Comparison of ENCODE assay signal across 8 cellular contexts in genomic region chr3:49469037-49469875, GRCh38. TPM values are rescaled to one million over a fixed set of nuclear protein-coding genes. Genes with fewer than 3 reads are reported as not detected.
DNase-seq lines count a peak whose midpoint lies in the region; ATAC-seq and TF ChIP-seq lines count a peak whose summit lies in the region.

No MANE protein-coding gene starts in this region.

- 6 to 8% methylated on average over 19 to 21 of the region's 22 CpGs for WGBS in tibial nerve, 2 donors

- H3K9me2 ChIP-seq in SU-DHL-6 (replicated peaks; ENCODE audit: insufficient read depth, low read length): no peaks in the 10 kb centered on the region

- peak overlapping the region; percentile 60 for H3K4me3 ChIP-seq in SU-DHL-6 (ENCODE audit: insufficient read depth, low read length, poor library complexity, severe bottlenecking)
- peak overlapping the region; percentile 20 to 97 (median 74) for H3K4me3 ChIP-seq in tibial nerve

- H3K4me3 Mint-ChIP-seq in mesothelial cell of epicardium: peak overlapping the region; percentile 82

- CTCF ChIA-PET in HEK293T (lab: Yijun Ruan, JAX): interaction anchor here (1.3 to 2.6 kb wide), 3 partner anchors 20 to 355 kb away, joined by 4 to 5 read pairs (median 4); partner anchors contain the start of gene USP4

- H3K27me3 Mint-ChIP-seq in mesothelial cell of epicardium (ENCODE audit: low read depth): no peaks in the 10 kb centered on the region

- H3F3A ChIP-seq in SU-DHL-6 (ENCODE audit: insufficient read depth): peaks cover 6% of the 10 kb centered on the region; the same call in 1 of the 2 replicates

- ATAC-seq in GM18868 (IDR thresholded peaks at IDR 0.05; ENCODE audit: unreplicated experiment): no peak

- no peak for TF ChIP-seq POLR2A in tibial nerve (IDR thresholded peaks at IDR 0.05)

- H3K9me3 Mint-ChIP-seq in mesothelial cell of epicardium: no peaks in the 10 kb centered on the region

- H3K27me3 ChIP-seq in SU-DHL-6 (ENCODE audit: low read length) (no peaks in the 10 kb centered on the region), tibial nerve (no peaks in the 10 kb centered on the region)

- no peak for TF ChIP-seq EP300 in tibial nerve (IDR thresholded peaks at IDR 0.05)

- no peak for TF ChIP-seq CTCF in SU-DHL-6 (IDR thresholded peaks at IDR 0.05; ENCODE audit: insufficient read depth, low read length, poor library complexity, severe bottlenecking)
- no peak for TF ChIP-seq CTCF in mesothelial cell of epicardium (IDR thresholded peaks at IDR 0.05; ENCODE audit: unreplicated experiment)
- TF ChIP-seq CTCF in tibial nerve (IDR thresholded peaks at IDR 0.05): no peak

- H3K36me3 ChIP-seq in SU-DHL-6 (ENCODE audit: low read length) (no peaks in the 10 kb centered on the region), tibial nerve (peaks cover 0 to 7% (median 0%) of the 10 kb centered on the region in 3 donors)

- H3K9me3 ChIP-seq in SU-DHL-6 (ENCODE audit: insufficient read depth, low read length) (no peaks in the 10 kb centered on the region), tibial nerve (no peaks in the 10 kb centered on the region)

- no peaks in the 10 kb centered on the region for H3K36me3 Mint-ChIP-seq in mesothelial cell of epicardium

- H3K4me1 ChIP-seq in tibial nerve: peaks cover 0 to 74% (median 43%) of the 10 kb centered on the region in 4 donors

- peak overlapping the region; percentile 100 for H3K27ac Mint-ChIP-seq in mesothelial cell of epicardium

- POLR2A ChIA-PET in HEK293T (lab: Yijun Ruan, JAX): interaction anchor here (0.8 to 3.4 kb wide), 19 partner anchors 9 to 375 kb away, joined by 3 to 20 read pairs (median 4); partner anchors contain the start of genes NICN1, QRICH1, RHOA and TCTA

- peak overlapping the region; percentile 64 for H3K9ac ChIP-seq in SU-DHL-6 (ENCODE audit: low read length)

- DNase-seq in COR-L47 (lab: John Stamatoyannopoulos, UW) (peak; percentile 15), HEK293T (ENCODE audit: extremely low spot score) (peak; percentile 63), epidermal melanocyte (ENCODE audit: insufficient read length, low spot score) (peak; percentile 65), mesothelial cell of epicardium (ENCODE audit: low spot score in 2 of 2, unreplicated experiment in 2 of 2) (peak; percentile 47 to 76), tibial nerve (ENCODE audit: low spot score in 2 of 2) (peak; percentile 38 to 54), NCI-H1694 (lab: John Stamatoyannopoulos, UW) (no peak)

- H4K20me1 ChIP-seq in SU-DHL-6 (ENCODE audit: low read depth, low read length): no peaks in the 10 kb centered on the region

- H3K4me2 ChIP-seq in SU-DHL-6 (ENCODE audit: low read depth, low read length, poor library complexity, severe bottlenecking): peak overlapping the region; percentile 62

- peaks cover 16% of the 10 kb centered on the region for H3K79me2 ChIP-seq in SU-DHL-6 (ENCODE audit: insufficient read depth, low read length)

- H3K27ac ChIP-seq in SU-DHL-6 (ENCODE audit: low read depth, low read length) (peak overlapping the region; percentile 45), tibial nerve (peak overlapping the region; percentile 94 to 99 (median 96))

- H2AFZ ChIP-seq in SU-DHL-6 (ENCODE audit: low read depth, low read length, severe bottlenecking): peak overlapping the region; percentile 82

- peaks cover 33% of the 10 kb centered on the region for H3K4me1 Mint-ChIP-seq in mesothelial cell of epicardium

TF ChIP-seq in HEK293T, 16 proteins besides CTCF, POLR2A, EP300 and RAD21:
- TF ChIP-seq FOXA1 (IDR thresholded peaks at IDR 0.05) (no peak), NFRKB (IDR thresholded peaks at IDR 0.05) (no peak), ARNT (IDR thresholded peaks at IDR 0.05) (no peak), L3MBTL2 (conservative IDR thresholded peaks at IDR 0.05) (peak; percentile 71), BHLHE40 (IDR thresholded peaks at IDR 0.05; ENCODE audit: borderline replicate concordance) (no peak), TARDBP (IDR thresholded peaks at IDR 0.05) (no peak), CTBP1 (IDR thresholded peaks at IDR 0.05; ENCODE audit: borderline replicate concordance) (no peak), HDGF (IDR thresholded peaks at IDR 0.05; ENCODE audit: borderline replicate concordance) (0 out of 2 replicates have a peak, but pooled peaks have one; percentile 17), SP1 (IDR thresholded peaks at IDR 0.05) (no peak), ELF4 (IDR thresholded peaks at IDR 0.05) (no peak), PKNOX1 (IDR thresholded peaks at IDR 0.05) (no peak), LEF1 (IDR thresholded peaks at IDR 0.05; ENCODE audit: borderline replicate concordance) (no peak), FOXK2 (IDR thresholded peaks at IDR 0.05) (no peak), SUZ12 (IDR thresholded peaks at IDR 0.05) (no peak), FOXM1 (IDR thresholded peaks at IDR 0.05; ENCODE audit: borderline replicate concordance) (no peak), ZNF384 (IDR thresholded peaks at IDR 0.05) (no peak)

RNA-seq across cellular contexts. Expression of gene DAG1, which starts 0.8 kb away (rescaled TPM):
- 118 to 128 TPM (median 120 TPM) in 3 replicates for total RNA-seq in mesothelial cell of epicardium
- total RNA-seq in tibial nerve: 100 to 1,000 TPM; 113 to 142 (median 126) TPM

RNA-seq across cellular contexts. Expression of gene NICN1, which starts 40.1 kb away (rescaled TPM):
- total RNA-seq in mesothelial cell of epicardium: 29.3 to 34.4 TPM (median 31.9 TPM) in 3 replicates
- total RNA-seq in tibial nerve: 10 to 100 TPM in 1 of 4 donors, 1 to 10 TPM in 2, not detected in 1; 2.1 to 14.7 (median 7.7) TPM

RNA-seq across cellular contexts. Expression of gene AMT, which starts 47.0 kb away (rescaled TPM):
- total RNA-seq in mesothelial cell of epicardium (30.3 to 33.4 TPM (median 33.0 TPM) in 3 replicates), tibial nerve (10 to 100 TPM in 2 of 4 donors, 1 to 10 TPM in 2; 7.0 to 20.8 (median 9.5) TPM)

RNA-seq across cellular contexts. Expression of gene TCTA, which starts 57.0 kb away (rescaled TPM):
- 13.7 to 15.8 TPM (median 13.9 TPM) in 3 replicates for total RNA-seq in mesothelial cell of epicardium
- 10 to 100 TPM; 24.6 to 52.9 (median 30.1) TPM for total RNA-seq in tibial nerve

RNA-seq across cellular contexts. Expression of gene RHOA, which starts 57.5 kb away (rescaled TPM):
- 248 to 261 TPM (median 250 TPM) in 3 replicates for total RNA-seq in mesothelial cell of epicardium
- total RNA-seq in tibial nerve: 100 to 1,000 TPM; 532 to 825 (median 698) TPM
